14 cellular contexts compared by ENCODE assay signal in genomic region chr6:158772172-158772571, GRCh38. TPM values are rescaled to one million over a fixed set of nuclear protein-coding genes. Genes with fewer than 3 reads are reported as not detected.
DNase-seq lines count a peak whose midpoint lies in the region; ATAC-seq and TF ChIP-seq lines count a peak whose summit lies in the region.
"Had no signal": no experiment of that assay in that cellular context is flagged by ENCODE, and none has a peak within 500 bp of the region (broad histone marks: within the 10 kb centered on the region; RNA-seq: fewer than 3 reads in every experiment).

No MANE protein-coding gene starts in this region.

- in situ Hi-C loops in mammary epithelial cell (cut with MboI; ENCODE audit: low sequenced_read_pairs in 2 of 2): no loop called here

- H3K18ac ChIP-seq in mesenchymal stem cell (ENCODE audit: low read depth in 1 of 2, low read length in 2 of 2): no peak overlapping the region

- H3K9me3 ChIP-seq in mammary epithelial cell (replicated peaks; ENCODE audit: insufficient read depth, low read length): no peaks in the 10 kb centered on the region
- no peaks in the 10 kb centered on the region for H3K9me3 ChIP-seq in tibial nerve
- no peaks in the 10 kb centered on the region for H3K9me3 ChIP-seq in mesenchymal stem cell (ENCODE audit: control insufficient read depth, low read length)
- no peaks in the 10 kb centered on the region for H3K9me3 ChIP-seq in lower lobe of right lung
- H3K9me3 ChIP-seq: pancreas had no signal

- CTCF ChIA-PET in MCF 10A (lab: Yijun Ruan, JAX): interaction anchor here (0.5 to 1.1 kb wide), 3 partner anchors 24 to 81 kb away, joined by 4 to 7 read pairs (median 4); no protein-coding TSS in a partner anchor
- CTCF ChIA-PET in mammary epithelial cell (lab: Charles Lee; ENCODE audit: low non-redundant PET): no interaction called here

- H3K36me3 Mint-ChIP-seq in MCF 10A (ENCODE audit: insufficient read depth, unreplicated experiment) (peaks cover 98% of the 10 kb centered on the region), immature natural killer cell (peaks cover 19 to 72% (median 20%) of the 10 kb centered on the region in 3 donors)
- peaks cover 100% of the 10 kb centered on the region for H3K36me3 Mint-ChIP-seq in activated T-helper 17 cell treated with anti-CD3 and anti-CD28 coated beads, Interleukin-2, amount 50 U/mL, for 72 hours (ENCODE audit: low read depth)

- H3K4me3 Mint-ChIP-seq in MCF 10A (ENCODE audit: unreplicated experiment): no peak overlapping the region
- peak overlapping the region; percentile 3 for H3K4me3 Mint-ChIP-seq in activated T-helper 17 cell treated with anti-CD3 and anti-CD28 coated beads, Interleukin-2, amount 50 U/mL, for 72 hours
- peak overlapping the region in 1 of 5 donors; percentile 29 for H3K4me3 Mint-ChIP-seq in immature natural killer cell

- DNase-seq in MCF 10A (ENCODE audit: unreplicated experiment): no peak
- no peak for DNase-seq in mammary epithelial cell
- no peak for DNase-seq in immature natural killer cell
- DNase-seq in tibial nerve (ENCODE audit: low spot score in 2 of 2): no peak
- no peak for DNase-seq in mesenchymal stem cell
- no peak for DNase-seq in lower lobe of right lung
- DNase-seq: hippocampal formation; NCI-H2029 treated with DMSO at 0.1 percent for 48 hours; stimulated activated CD4-positive, alpha-beta T cell treated with anti-CD3 and anti-CD28 coated beads, Interleukin-1b, Interleukin-23, amount 100 ng/mL, for 48 hours had no signal

- H3K9ac ChIP-seq in mammary epithelial cell (ENCODE audit: insufficient read depth, low read length) (no peak overlapping the region), mesenchymal stem cell (ENCODE audit: low read length) (no peak overlapping the region)

- intact Hi-C loops in MCF 10A (cut with micrococcal nuclease) (loop anchor here (2.0 kb wide), 1 partner anchor 201 kb away; no protein-coding TSS in a partner anchor), mammary epithelial cell (cut with micrococcal nuclease) (no loop called here), lower lobe of right lung (cut with DNase I) (no loop called here)

- no peak overlapping the region for H2BK15ac ChIP-seq in mesenchymal stem cell (ENCODE audit: low read depth, poor library complexity, severe bottlenecking)

- peaks cover 18% of the 10 kb centered on the region for H3K4me1 Mint-ChIP-seq in MCF 10A (ENCODE audit: insufficient read depth, unreplicated experiment)
- peaks cover 35% of the 10 kb centered on the region for H3K4me1 Mint-ChIP-seq in activated T-helper 17 cell treated with anti-CD3 and anti-CD28 coated beads, Interleukin-2, amount 50 U/mL, for 72 hours
- H3K4me1 Mint-ChIP-seq in immature natural killer cell: peaks cover 41 to 50% of the 10 kb centered on the region in 2 donors

- H3K79me1 ChIP-seq in mesenchymal stem cell (replicated peaks; ENCODE audit: low read length, poor library complexity, severe bottlenecking): peaks cover 47% of the 10 kb centered on the region

- H3K9me3 Mint-ChIP-seq in MCF 10A (ENCODE audit: unreplicated experiment) (no peaks in the 10 kb centered on the region), immature natural killer cell (no peaks in the 10 kb centered on the region)
- H3K9me3 Mint-ChIP-seq in activated T-helper 17 cell treated with anti-CD3 and anti-CD28 coated beads, Interleukin-2, amount 50 U/mL, for 72 hours: no peaks in the 10 kb centered on the region

- no peak overlapping the region for H2AFZ ChIP-seq in mammary epithelial cell (ENCODE audit: low read depth, low read length)
- H2AFZ ChIP-seq in mesenchymal stem cell (ENCODE audit: low read depth, low read length): no peak overlapping the region

- WGBS in mammary epithelial cell (ENCODE audit: low coverage, missing lambda C conversion rate): 100% methylated on average over 7 of the region's 11 CpGs
- 86 to 93% methylated on average over 7 to 11 of the region's 11 CpGs for WGBS in tibial nerve, 2 donors
- 97% methylated on average over 11 of the region's 11 CpGs for WGBS in mesenchymal stem cell

- no peak overlapping the region for H2BK120ac ChIP-seq in mesenchymal stem cell (ENCODE audit: low read depth, low read length)

- H3K27ac ChIP-seq in mammary epithelial cell (ENCODE audit: insufficient read depth, low read depth, low read length) (no peak overlapping the region), tibial nerve (peak overlapping the region in 3 of 4 donors; percentile 1 to 56 (median 48)), mesenchymal stem cell (ENCODE audit: low read length, poor library complexity, severe bottlenecking) (no peak overlapping the region), lower lobe of right lung (no peak overlapping the region)
- H3K27ac ChIP-seq: C4-2B, pancreas had no signal

- dilution Hi-C loops in mammary epithelial cell (cut with HindIII; ENCODE audit: low sequenced_read_pairs): no loop called here

- POLR2A ChIA-PET in MCF 10A (lab: Yijun Ruan, JAX): interaction anchor here (0.9 to 2.1 kb wide), 7 partner anchors 9 to 97 kb away, joined by 3 to 6 read pairs (median 5); no protein-coding TSS in a partner anchor

- H3K4me3 ChIP-seq in mammary epithelial cell (replicated peaks in 1 of 3; ENCODE audit: insufficient read depth in 1 of 3, low read depth in 2 of 3, low read length in 3 of 3): no peak overlapping the region
- H3K4me3 ChIP-seq in tibial nerve: no peak overlapping the region
- H3K4me3 ChIP-seq in mesenchymal stem cell (ENCODE audit: insufficient read depth in 1 of 2, low read depth in 1 of 2, low read length in 2 of 2): no peak overlapping the region
- no peak overlapping the region for H3K4me3 ChIP-seq in lower lobe of right lung
- H3K4me3 ChIP-seq: lung, pancreas had no signal

- no peak for ATAC-seq in activated T-helper 17 cell treated with anti-CD3 and anti-CD28 coated beads, Interleukin-2, amount 50 U/mL, for 72 hours (replicated peaks)
- ATAC-seq in lower lobe of right lung (no peak), HG03108 (IDR thresholded peaks at IDR 0.05; ENCODE audit: unreplicated experiment) (no peak)

- no peak overlapping the region for H2BK5ac ChIP-seq in mesenchymal stem cell (ENCODE audit: low read depth, low read length, poor library complexity, severe bottlenecking)

- H3K4me2 ChIP-seq in mammary epithelial cell (ENCODE audit: insufficient read depth, low read depth, low read length): no peak overlapping the region
- no peak overlapping the region for H3K4me2 ChIP-seq in mesenchymal stem cell (ENCODE audit: low read length, poor library complexity, severe bottlenecking)

- peak overlapping the region; percentile 64 for H3K27ac Mint-ChIP-seq in MCF 10A (ENCODE audit: low read depth, unreplicated experiment)
- H3K27ac Mint-ChIP-seq in activated T-helper 17 cell treated with anti-CD3 and anti-CD28 coated beads, Interleukin-2, amount 50 U/mL, for 72 hours: peak overlapping the region; percentile 77
- peak overlapping the region; percentile 70 to 90 (median 86) for H3K27ac Mint-ChIP-seq in immature natural killer cell

- H3K27me3 Mint-ChIP-seq in MCF 10A (ENCODE audit: insufficient read depth, unreplicated experiment) (no peaks in the 10 kb centered on the region), immature natural killer cell (ENCODE audit: low read depth in 3 of 3) (peaks cover 19 to 27% (median 25%) of the 10 kb centered on the region in 3 donors)
- H3K27me3 Mint-ChIP-seq in activated T-helper 17 cell treated with anti-CD3 and anti-CD28 coated beads, Interleukin-2, amount 50 U/mL, for 72 hours: no peaks in the 10 kb centered on the region

- H4K20me1 ChIP-seq in mammary epithelial cell (ENCODE audit: insufficient read depth, low read length): no peaks in the 10 kb centered on the region

- no peak overlapping the region for H4K8ac ChIP-seq in mesenchymal stem cell (ENCODE audit: low read length)

- H3K27me3 ChIP-seq in mammary epithelial cell (ENCODE audit: insufficient read depth, low read length) (no peaks in the 10 kb centered on the region), tibial nerve (no peaks in the 10 kb centered on the region), mesenchymal stem cell (ENCODE audit: control insufficient read depth in 1 of 2, insufficient read depth in 1 of 2, low read length in 2 of 2) (no peaks in the 10 kb centered on the region), lower lobe of right lung (ENCODE audit: low read depth) (no peaks in the 10 kb centered on the region)
- H3K27me3 ChIP-seq: pancreas had no signal

- H3K4ac ChIP-seq in mesenchymal stem cell (ENCODE audit: low read depth in 1 of 2, low read length in 2 of 2): no peak overlapping the region

- no peak overlapping the region for H3K23ac ChIP-seq in mesenchymal stem cell (ENCODE audit: low read length in 2 of 2)

- peaks cover 69% of the 10 kb centered on the region for H3K79me2 ChIP-seq in mammary epithelial cell (ENCODE audit: insufficient read depth, low read length)

- no peak overlapping the region for H4K91ac ChIP-seq in mesenchymal stem cell (ENCODE audit: low read length)

- H2AK5ac ChIP-seq in mesenchymal stem cell (ENCODE audit: low read length, severe bottlenecking): no peak overlapping the region

- no peak overlapping the region for H3K14ac ChIP-seq in mesenchymal stem cell (ENCODE audit: low read length in 2 of 2)

- TF ChIP-seq EP300 in tibial nerve (IDR thresholded peaks at IDR 0.05): no peak

- no peak overlapping the region for H2BK12ac ChIP-seq in mesenchymal stem cell (ENCODE audit: low read length in 2 of 2)

- no peak for TF ChIP-seq POLR2A in tibial nerve (IDR thresholded peaks at IDR 0.05)

- no peak for TF ChIP-seq CTCF in MCF 10A (IDR thresholded peaks at IDR 0.05; ENCODE audit: unreplicated experiment)
- TF ChIP-seq CTCF in mammary epithelial cell (conservative IDR thresholded peaks at IDR 0.05 in 1 of 2, IDR thresholded peaks at IDR 0.05 in 1 of 2; ENCODE audit: extremely low read depth in 1 of 2, insufficient read depth in 1 of 2, low read depth in 1 of 2, low read length in 2 of 2): no peak
- TF ChIP-seq CTCF in tibial nerve (IDR thresholded peaks at IDR 0.05): no peak
- no peak for TF ChIP-seq CTCF in lower lobe of right lung (IDR thresholded peaks at IDR 0.05)

- H3K36me3 ChIP-seq in mammary epithelial cell (ENCODE audit: insufficient read depth, low read length) (peaks cover 60% of the 10 kb centered on the region), tibial nerve (peaks cover 3 to 98% (median 49%) of the 10 kb centered on the region in 3 donors), mesenchymal stem cell (ENCODE audit: control insufficient read depth in 1 of 2, insufficient read depth in 2 of 2, low read depth in 1 of 2, low read length in 2 of 2) (peaks cover 38 to 77% of the 10 kb centered on the region in 2 experiments), lower lobe of right lung (peaks cover 98% of the 10 kb centered on the region)

- H3K4me1 ChIP-seq in mammary epithelial cell (ENCODE audit: insufficient read depth, low read length) (peaks cover 15% of the 10 kb centered on the region), tibial nerve (peaks cover 0 to 43% (median 3%) of the 10 kb centered on the region in 4 donors), mesenchymal stem cell (ENCODE audit: control insufficient read depth, insufficient read depth, low read depth, low read length) (peaks cover 15% of the 10 kb centered on the region), lower lobe of right lung (peaks cover 8% of the 10 kb centered on the region)
- H3K4me1 ChIP-seq: pancreas had no signal

- BruUV-seq in MCF 10A (replicated peaks; lab: Mats Ljungman, UMichigan) (no TSS peak), mammary epithelial cell (replicated peaks; lab: Mats Ljungman, UMichigan) (no TSS peak)

RNA-seq across cellular contexts. Expression of gene EZR, which starts 47.0 kb away (rescaled TPM):
- total RNA-seq in MCF 10A (2022): 243 and 296 TPM in 2 replicates
- 100 to 1,000 TPM; 164 to 240 TPM for total RNA-seq in mammary epithelial cell
- polyA plus RNA-seq in mammary epithelial cell: 171 TPM
- 213 TPM for polyA minus RNA-seq in mammary epithelial cell
- total RNA-seq in activated T-helper 17 cell treated with anti-CD3 and anti-CD28 coated beads, Interleukin-2, amount 50 U/mL, for 72 hours: 100 to 1,000 TPM; 159 to 212 TPM
- polyA plus RNA-seq in immature natural killer cell: 100 to 1,000 TPM; 129 to 153 (median 139) TPM
- total RNA-seq in tibial nerve: 100 to 1,000 TPM in 3 of 4 donors, 10 to 100 TPM in 1; 83.7 to 168 (median 144) TPM
- 45.8 TPM for polyA plus RNA-seq in mesenchymal stem cell (2013, experiment 1 of 2)
- polyA plus RNA-seq in mesenchymal stem cell (2013, experiment 2 of 2): 44.2 TPM
- total RNA-seq in lower lobe of right lung: 254 TPM

Comparison
In these comparisons a context has a peak if more than half of its experiments do, and no peak if none do; other contexts are left out.
1. H3K27ac ChIP-seq: peak in tibial nerve (3 of 4); none in mammary epithelial cell (single experiment), mesenchymal stem cell (single experiment) and lower lobe of right lung (single experiment).
2. Peak in every context shown above with its lines, with median percentiles within 50 percentile points of each other: H3K27ac Mint-ChIP-seq.